In the genomic region with DNA sequence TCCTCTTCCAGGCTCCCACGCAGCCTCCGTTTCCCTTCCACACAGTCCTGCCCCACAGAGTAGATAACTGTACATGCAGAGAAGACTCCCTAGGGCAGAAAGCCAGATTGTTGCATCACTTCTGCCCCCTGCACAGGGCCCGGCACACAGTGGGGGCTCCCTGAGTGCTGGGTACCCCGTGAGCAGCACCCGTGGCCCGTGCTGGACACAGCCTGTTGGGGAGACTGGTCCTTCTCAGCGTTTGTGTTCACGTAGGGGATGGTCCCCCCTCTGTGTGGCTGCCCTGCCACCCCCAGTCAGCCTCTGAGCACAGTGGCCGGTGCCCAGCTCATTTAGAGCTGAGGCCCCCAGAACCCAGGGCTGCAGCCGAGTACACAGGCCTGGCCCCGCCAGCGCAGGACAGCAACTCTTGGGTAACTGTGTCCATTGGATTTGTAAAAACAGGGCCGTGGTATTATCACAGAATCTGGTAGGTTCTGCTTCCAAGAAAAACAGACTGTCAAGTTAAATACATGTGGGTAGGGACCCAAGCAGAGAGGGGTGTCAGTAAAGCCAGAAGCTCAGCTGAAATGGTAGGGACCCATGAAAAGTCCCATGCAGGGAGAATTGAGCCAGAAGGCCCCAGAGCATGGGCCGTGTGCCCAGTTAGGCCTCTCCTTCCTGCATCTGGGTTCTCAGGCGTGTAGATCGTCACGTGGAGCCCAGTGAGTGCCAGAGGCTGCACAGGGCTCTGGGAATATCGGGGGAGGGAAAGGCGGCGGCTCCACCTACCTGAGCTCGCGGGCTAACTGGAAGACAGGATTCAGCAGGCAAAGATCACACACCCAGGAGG, we compare ENCODE assay signal across 10 cellular contexts.
A peak's percentile ranks its signal among the peaks of the same experiment; 100 is the strongest.
DNase-seq lines count a peak whose midpoint lies in the region; ATAC-seq and TF ChIP-seq lines count a peak whose summit lies in the region.
"Had no signal": no experiment of that assay in that cellular context is flagged by ENCODE, and none has a peak within 500 bp of the region (broad histone marks: within the 10 kb centered on the region; RNA-seq: fewer than 3 reads in every experiment).

No MANE protein-coding gene starts in this region.

- no peak for TF ChIP-seq CTCF in A673 (conservative IDR thresholded peaks at IDR 0.05; ENCODE audit: low read depth, low read length)
- no peak for TF ChIP-seq CTCF in fibroblast of pulmonary artery (IDR thresholded peaks at IDR 0.05; ENCODE audit: low read length, missing control alignments)
- TF ChIP-seq CTCF in GM10266 (IDR thresholded peaks at IDR 0.05; ENCODE audit: control insufficient read depth, insufficient read depth, low read depth, missing control alignments) = no peak
- no peak for TF ChIP-seq CTCF in GM10248 (IDR thresholded peaks at IDR 0.05; ENCODE audit: control extremely low read depth, extremely low read depth, low read depth, missing control alignments)

- POLR2A ChIA-PET in A673 (lab: Charles Lee; ENCODE audit: low non-redundant PET) (no interaction called here), GM10248 (lab: Yijun Ruan, JAX) (no interaction called here)

- H3K4me3 ChIP-seq in A673 (ENCODE audit: low read depth, low read length, poor library complexity, severe bottlenecking) (no peak overlapping the region), fibroblast of pulmonary artery (replicated peaks; ENCODE audit: low read depth, low read length) (no peak overlapping the region), muscle layer of duodenum (ENCODE audit: low read depth in 1 of 2, low read length in 2 of 2) (no peak overlapping the region)

- H3K9me3 ChIP-seq in A673 (ENCODE audit: low read depth, low read length, poor library complexity, severe bottlenecking) (no peaks in the 10 kb centered on the region), muscle layer of duodenum (ENCODE audit: control insufficient read depth in 1 of 2, low read length in 2 of 2) (no peaks in the 10 kb centered on the region)

- intact Hi-C loops in A673 (cut with micrococcal nuclease; ENCODE audit: unreplicated experiment) = no loop called here

- H3K4me1 ChIP-seq in A673 (ENCODE audit: insufficient read depth, low read length, poor library complexity, severe bottlenecking) (peaks cover 18% of the 10 kb centered on the region), muscle layer of duodenum (ENCODE audit: control insufficient read depth in 1 of 2, insufficient read depth in 2 of 2, low read length in 2 of 2) (peaks cover 0 to 20% of the 10 kb centered on the region in 2 donors)

- H3K27me3 ChIP-seq in A673 (replicated peaks; ENCODE audit: insufficient read depth, low read depth, low read length, poor library complexity) = no peaks in the 10 kb centered on the region
- no peaks in the 10 kb centered on the region for H3K27me3 ChIP-seq in muscle layer of duodenum (ENCODE audit: low read depth, low read length)

- H3K27ac ChIP-seq in A673 (ENCODE audit: low read depth, low read length, poor library complexity, severe bottlenecking) (peak overlapping the region; percentile 61), muscle layer of duodenum (ENCODE audit: low read length) (peak overlapping the region; percentile 14)

- ATAC-seq in GM21576 (IDR thresholded peaks at IDR 0.05; ENCODE audit: unreplicated experiment) = no peak

- DNase-seq in A673 (ENCODE audit: low spot score) (no peak), NCI-H510A treated with DMSO at 0.1 percent for 48 hours (lab: John Stamatoyannopoulos, UW) (peak; percentile 79), fibroblast of pulmonary artery (ENCODE audit: low read depth) (peak; percentile 79), GM10266 (ENCODE audit: extremely low spot score) (no peak), GM10248 (ENCODE audit: extremely low spot score) (no peak), AG20443 (ENCODE audit: low spot score) (no peak)
- DNase-seq: ACHN, amniotic stem cell had no signal

- no peaks in the 10 kb centered on the region for H3K36me3 ChIP-seq in A673 (ENCODE audit: insufficient read depth, low read length, poor library complexity, severe bottlenecking)
- no peaks in the 10 kb centered on the region for H3K36me3 ChIP-seq in muscle layer of duodenum (ENCODE audit: control insufficient read depth in 1 of 2, insufficient read depth in 2 of 2, low read length in 2 of 2)

- CTCF ChIA-PET in A673 (lab: Charles Lee) (no interaction called here), GM10248 (lab: Yijun Ruan, JAX) (no interaction called here)

- no TSS peak for BruUV-seq in A673 (replicated peaks; lab: Mats Ljungman, UMichigan)

Comparison
In these comparisons a context has a peak if more than half of its experiments do, and no peak if none do; other contexts are left out.
1. DNase-seq: peak in NCI-H510A treated with DMSO at 0.1 percent for 48 hours (single experiment) and fibroblast of pulmonary artery (single experiment); none in A673 (single experiment), GM10266 (single experiment), GM10248 (single experiment) and AG20443 (single experiment).